22 cellular contexts compared by ENCODE assay signal in the genomic region with DNA sequence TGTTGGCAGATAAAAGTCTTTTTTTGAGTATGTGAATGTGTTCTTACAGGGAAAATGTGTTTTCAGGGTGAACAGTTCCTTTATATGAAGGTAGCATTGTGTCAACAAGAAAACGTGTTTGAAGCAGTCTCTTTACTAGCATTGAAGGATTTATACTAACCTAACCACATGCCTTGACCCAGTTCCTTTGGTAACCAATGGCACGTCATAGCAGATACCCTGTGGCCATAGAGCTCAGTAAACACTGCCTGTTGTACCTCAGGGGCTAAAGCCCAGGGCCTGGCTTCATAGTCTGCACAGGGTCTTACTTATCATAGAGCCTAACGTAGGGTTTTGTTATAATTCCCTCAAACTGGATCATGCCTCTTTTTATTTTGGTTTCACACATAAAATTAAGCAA.
"Had no signal": no experiment of that assay in that cellular context is flagged by ENCODE, and none has a peak within 500 bp of the region (broad histone marks: within the 10 kb centered on the region; RNA-seq: fewer than 3 reads in every experiment).

No MANE protein-coding gene starts in this region.

- H3K4me3 Mint-ChIP-seq: activated B cell treated with CpG ODN at 0.5 μM for 24 hours; activated CD4-positive, alpha-beta memory T cell treated with anti-CD3 and anti-CD28 coated beads for 36 hours; activated CD8-positive, alpha-beta memory T cell treated with anti-CD3 and anti-CD28 coated beads, Interleukin-2, amount 10 ng/mL, durations not matched to agents 7 days and 5 days; naive B cell; stimulated activated memory B cell treated with anti-CD40 and anti-IgM and Interleukin-4, amounts not matched to agents 10 μg/mL and 1 μg/mL and 100 μg/mL, for 72 hours; T-cell had no signal

- H3K27ac ChIP-seq: body of pancreas, coronary artery, gastrocnemius medialis, heart left ventricle, neutrophil, pancreas, sigmoid colon had no signal

- H3K27me3 ChIP-seq: body of pancreas, gastrocnemius medialis, heart left ventricle, neutrophil, pancreas, sigmoid colon had no signal

- ATAC-seq: activated CD8-positive, alpha-beta memory T cell treated with anti-CD3 and anti-CD28 coated beads, Interleukin-2, amount 10 ng/mL, durations not matched to agents 7 days and 5 days; body of pancreas; gastrocnemius medialis; left ventricle myocardium superior; mucosa of descending colon; pancreas; SK-N-SH treated with all-trans-retinoic acid at 6 μM for 48 hours; stimulated activated memory B cell treated with anti-CD40 and anti-IgM and Interleukin-4, amounts not matched to agents 10 μg/mL and 1 μg/mL and 100 μg/mL, for 72 hours; T-cell had no signal

- H3K4me1 ChIP-seq: gastrocnemius medialis, sigmoid colon had no signal

- H3K9me3 Mint-ChIP-seq: activated B cell treated with CpG ODN at 0.5 μM for 24 hours; activated CD4-positive, alpha-beta memory T cell treated with anti-CD3 and anti-CD28 coated beads for 36 hours; naive B cell; stimulated activated memory B cell treated with anti-CD40 and anti-IgM and Interleukin-4, amounts not matched to agents 10 μg/mL and 1 μg/mL and 100 μg/mL, for 72 hours; T-cell had no signal

- H3K4me3 ChIP-seq: body of pancreas, coronary artery, gastrocnemius medialis, heart left ventricle, mucosa of descending colon, pancreas, sigmoid colon had no signal

- H3K9me3 ChIP-seq: body of pancreas, gastrocnemius medialis, heart left ventricle, mucosa of descending colon, neutrophil, pancreas, sigmoid colon had no signal

- DNase-seq: activated B cell treated with CpG ODN at 0.5 μM for 24 hours; activated CD4-positive, alpha-beta memory T cell treated with anti-CD3 and anti-CD28 coated beads for 36 hours; activated CD4-positive, alpha-beta T cell treated with anti-CD3 and anti-CD28 coated beads for 4 hours; activated CD8-positive, alpha-beta memory T cell treated with anti-CD3 and anti-CD28 coated beads, Interleukin-2, amount 10 ng/mL, durations not matched to agents 7 days and 5 days; activated naive CD4-positive, alpha-beta T cell treated with anti-CD3 and anti-CD28 coated beads, Interleukin-2, amount 50 U/mL, for 16 hours; body of pancreas; central memory CD4-positive, alpha-beta T cell; gastrocnemius medialis; heart left ventricle; kidney glomerular epithelial cell; left ventricle myocardium superior; mucosa of descending colon; naive B cell; pancreas; sigmoid colon; stimulated activated CD4-positive, alpha-beta T cell treated with anti-CD3 and anti-CD28 coated beads, Interleukin-4, amount 100 ng/mL, for 24 hours; T-cell; T-helper 9 cell had no signal

- H3K27me3 Mint-ChIP-seq: activated CD4-positive, alpha-beta memory T cell treated with anti-CD3 and anti-CD28 coated beads for 36 hours; activated CD8-positive, alpha-beta memory T cell treated with anti-CD3 and anti-CD28 coated beads, Interleukin-2, amount 10 ng/mL, durations not matched to agents 7 days and 5 days; naive B cell; stimulated activated memory B cell treated with anti-CD40 and anti-IgM and Interleukin-4, amounts not matched to agents 10 μg/mL and 1 μg/mL and 100 μg/mL, for 72 hours; T-cell had no signal

- H3K36me3 Mint-ChIP-seq: naive B cell; stimulated activated memory B cell treated with anti-CD40 and anti-IgM and Interleukin-4, amounts not matched to agents 10 μg/mL and 1 μg/mL and 100 μg/mL, for 72 hours had no signal

- H3K27ac Mint-ChIP-seq: activated B cell treated with CpG ODN at 0.5 μM for 24 hours; activated CD4-positive, alpha-beta memory T cell treated with anti-CD3 and anti-CD28 coated beads for 36 hours; activated CD8-positive, alpha-beta memory T cell treated with anti-CD3 and anti-CD28 coated beads, Interleukin-2, amount 10 ng/mL, durations not matched to agents 7 days and 5 days; naive B cell; stimulated activated memory B cell treated with anti-CD40 and anti-IgM and Interleukin-4, amounts not matched to agents 10 μg/mL and 1 μg/mL and 100 μg/mL, for 72 hours had no signal

- H3K4me1 Mint-ChIP-seq: activated B cell treated with CpG ODN at 0.5 μM for 24 hours; naive B cell; stimulated activated memory B cell treated with anti-CD40 and anti-IgM and Interleukin-4, amounts not matched to agents 10 μg/mL and 1 μg/mL and 100 μg/mL, for 72 hours had no signal
